8 cellular contexts compared by ENCODE assay signal in genomic region chr17:7440823-7441174, GRCh38. TPM values are rescaled to one million over a fixed set of nuclear protein-coding genes. Genes with fewer than 3 reads are reported as not detected.
A peak's percentile ranks its signal among the peaks of the same experiment; 100 is the strongest.
DNase-seq lines count a peak whose midpoint lies in the region; ATAC-seq, FAIRE-seq and TF ChIP-seq lines count a peak whose summit lies in the region.

No MANE protein-coding gene starts in this region.

- TF ChIP-seq RAD21 in A549 (conservative IDR thresholded peaks at IDR 0.05 in 1 of 2, IDR thresholded peaks at IDR 0.05 in 1 of 2) = no peak

- FAIRE-seq in A549 (lab: Jason Lieb, UNC) = no peak

- CTCF ChIA-PET in A549 (lab: Yijun Ruan, JAX) = interaction anchor here (0.7 to 17.0 kb wide), 13 partner anchors 9 to 196 kb away, joined by 3 to 342 read pairs (median 5); partner anchors contain the start of genes CHRNB1, KCTD11, SLC35G6 and TMEM256

- no peaks in the 10 kb centered on the region for H3K9me3 ChIP-seq in A549

- no peak for TF ChIP-seq CTCF in A549 (IDR thresholded peaks at IDR 0.05)
- no peak for TF ChIP-seq CTCF in GM20000 (IDR thresholded peaks at IDR 0.05; ENCODE audit: extremely low read depth, missing control alignments)

- H3K4me1 Mint-ChIP-seq in activated T-helper 17 cell treated with anti-CD3 and anti-CD28 coated beads, Interleukin-2, amount 50 U/mL, for 72 hours = peaks cover 23% of the 10 kb centered on the region

- DNase-seq in A549 (ENCODE audit: low read depth in 1 of 2, low spot score in 1 of 2) = no peak
- DNase-seq in GM20000 (ENCODE audit: low spot score) = peak; percentile 80
- DNase-seq in iris pigment epithelial cell (ENCODE audit: low read depth) = peak; percentile 71
- no peak for DNase-seq in NCI-H1694 (lab: John Stamatoyannopoulos, UW)
- no peak for DNase-seq in KBM-7

- peaks cover 47% of the 10 kb centered on the region for H3K36me3 Mint-ChIP-seq in activated T-helper 17 cell treated with anti-CD3 and anti-CD28 coated beads, Interleukin-2, amount 50 U/mL, for 72 hours (ENCODE audit: low read depth)

- no peak for ATAC-seq in A549
- peak; percentile 19 for ATAC-seq in activated T-helper 17 cell treated with anti-CD3 and anti-CD28 coated beads, Interleukin-2, amount 50 U/mL, for 72 hours (replicated peaks)
- ATAC-seq in GM21360 (IDR thresholded peaks at IDR 0.05; ENCODE audit: unreplicated experiment) = no peak
- no peak for ATAC-seq in HG03039 (IDR thresholded peaks at IDR 0.05; ENCODE audit: unreplicated experiment)

- H3K4me1 ChIP-seq in A549 = peaks cover 45% of the 10 kb centered on the region

- no peak overlapping the region for H3K4me3 ChIP-seq in A549

- peak overlapping the region in 1 of 2 experiments; percentile 85; a peak in 3 of 6 replicates for H3K27ac ChIP-seq in A549

- H3K9me3 Mint-ChIP-seq in activated T-helper 17 cell treated with anti-CD3 and anti-CD28 coated beads, Interleukin-2, amount 50 U/mL, for 72 hours = no peaks in the 10 kb centered on the region

- no peak for TF ChIP-seq EP300 in A549 (IDR thresholded peaks at IDR 0.05)

- H3K27ac Mint-ChIP-seq in activated T-helper 17 cell treated with anti-CD3 and anti-CD28 coated beads, Interleukin-2, amount 50 U/mL, for 72 hours = peak overlapping the region; percentile 84

- peaks cover 44% of the 10 kb centered on the region for H3K27me3 Mint-ChIP-seq in activated T-helper 17 cell treated with anti-CD3 and anti-CD28 coated beads, Interleukin-2, amount 50 U/mL, for 72 hours

- WGBS in A549 (ENCODE audit: missing lambda C conversion rate) = 77% methylated on average over 10 of the region's 12 CpGs

- POLR2A ChIA-PET in A549 (lab: Yijun Ruan, JAX) = interaction anchor here (1.0 to 1.4 kb wide), 3 partner anchors 8 to 45 kb away, joined by 3 to 6 read pairs (median 3); partner anchors contain the start of gene TMEM256

- TF ChIP-seq POLR2A in A549 (IDR thresholded peaks at IDR 0.05; ENCODE audit: low read length) = no peak; the same call in 1 of the 2 replicates

- in situ Hi-C loops in KBM-7 (cut with MboI; ENCODE audit: low pct_unique_long_range_greater_than_20kb, low sequenced_read_pairs) = no loop called here

- peak overlapping the region; percentile 95 for H3K4me3 Mint-ChIP-seq in activated T-helper 17 cell treated with anti-CD3 and anti-CD28 coated beads, Interleukin-2, amount 50 U/mL, for 72 hours

- H3K4me2 ChIP-seq in A549 = peak overlapping the region; percentile 98; the same call in 2 of the 3 replicates

TF ChIP-seq in A549, 52 proteins besides CTCF, POLR2A, EP300 and RAD21:
- TF ChIP-seq MAZ (IDR thresholded peaks at IDR 0.05; ENCODE audit: borderline replicate concordance, low read depth, low read length) (no peak), MAFK (IDR thresholded peaks at IDR 0.05; ENCODE audit: partially characterized antibody) (peak; percentile 95)

RNA-seq across cellular contexts. Expression of gene FGF11, which starts 1.5 kb away (rescaled TPM):
- polyA plus RNA-seq in A549 (2011; rRNA removed) (1.4 and 1.9 TPM in 2 replicates), A549 (2017; fragmentation: RNase III; extraction: RNeasy Plus Mini Kit Qiagen cat#74134 plus additional on column Dnase treatment) (1.1 to 1.8 TPM (median 1.5 TPM) in 3 replicates)
- polyA plus RNA-seq in A549 (2012; cell fraction: cytosol; rRNA removed) = 0.71 and 0.74 TPM in 2 replicates
- polyA plus RNA-seq in A549 (2012; cell fraction: nucleus; rRNA removed) = 3.3 and 4.8 TPM in 2 replicates
- polyA minus RNA-seq in A549 (2011; rRNA and poly(A)+ RNA removed) = 1.0 and 1.3 TPM in 2 replicates
- total RNA-seq in activated T-helper 17 cell treated with anti-CD3 and anti-CD28 coated beads, Interleukin-2, amount 50 U/mL, for 72 hours = 10 to 100 TPM in 1 of 2 donors, 1 to 10 TPM in 1; 4.4 to 16.9 TPM

RNA-seq across cellular contexts. Expression of gene CHRNB1, which starts 4.1 kb away (rescaled TPM):
- polyA plus RNA-seq in A549 (2011; rRNA removed) = 6.5 and 6.9 TPM in 2 replicates
- polyA plus RNA-seq in A549 (2012; cell fraction: cytosol; rRNA removed) = 10.5 and 10.6 TPM in 2 replicates
- polyA plus RNA-seq in A549 (2012; cell fraction: nucleus; rRNA removed) = 3.0 and 4.2 TPM in 2 replicates
- 6.2 to 8.4 TPM (median 8.0 TPM) in 3 replicates for polyA plus RNA-seq in A549 (2017; fragmentation: RNase III; extraction: RNeasy Plus Mini Kit Qiagen cat#74134 plus additional on column Dnase treatment)
- polyA minus RNA-seq in A549 (2011; rRNA and poly(A)+ RNA removed) = 4.1 and 5.9 TPM in 2 replicates
- total RNA-seq in activated T-helper 17 cell treated with anti-CD3 and anti-CD28 coated beads, Interleukin-2, amount 50 U/mL, for 72 hours = 10 to 100 TPM; 10.9 to 13.0 TPM

RNA-seq across cellular contexts. Expression of gene TMEM102, which starts 5.6 kb away (rescaled TPM):
- polyA plus RNA-seq in A549 (2011; rRNA removed) (4.4 and 4.9 TPM in 2 replicates), A549 (2017; fragmentation: RNase III; extraction: RNeasy Plus Mini Kit Qiagen cat#74134 plus additional on column Dnase treatment) (6.5 to 8.9 TPM (median 8.1 TPM) in 3 replicates)
- polyA plus RNA-seq in A549 (2012; cell fraction: cytosol; rRNA removed) = 4.4 and 5.5 TPM in 2 replicates
- polyA plus RNA-seq in A549 (2012; cell fraction: nucleus; rRNA removed) = 13.7 and 17.9 TPM in 2 replicates
- 5.5 and 6.2 TPM in 2 replicates for polyA minus RNA-seq in A549 (2011; rRNA and poly(A)+ RNA removed)
- 10 to 100 TPM; 17.7 to 18.0 TPM for total RNA-seq in activated T-helper 17 cell treated with anti-CD3 and anti-CD28 coated beads, Interleukin-2, amount 50 U/mL, for 72 hours

RNA-seq across cellular contexts. Expression of gene SPEM3, which starts 12.1 kb away (rescaled TPM):
- polyA plus RNA-seq in A549 (2011; rRNA removed) = not detected in 2 replicates
- not detected in 2 replicates for polyA plus RNA-seq in A549 (2012; cell fraction: cytosol; rRNA removed)
- polyA plus RNA-seq in A549 (2012; cell fraction: nucleus; rRNA removed) = not detected in 2 replicates
- not detected in 3 replicates for polyA plus RNA-seq in A549 (2017; fragmentation: RNase III; extraction: RNeasy Plus Mini Kit Qiagen cat#74134 plus additional on column Dnase treatment)
- polyA minus RNA-seq in A549 (2011; rRNA and poly(A)+ RNA removed) = not detected in 2 replicates
- total RNA-seq in activated T-helper 17 cell treated with anti-CD3 and anti-CD28 coated beads, Interleukin-2, amount 50 U/mL, for 72 hours = not detected

RNA-seq across cellular contexts. Expression of gene SPEM2, which starts 15.4 kb away (rescaled TPM):
- not detected in 2 replicates for polyA plus RNA-seq in A549 (2011; rRNA removed)
- 0.03 TPM in 1 of 2 replicates, not detected in the other for polyA plus RNA-seq in A549 (2012; cell fraction: cytosol; rRNA removed)
- 0.10 and 0.12 TPM in 2 replicates for polyA plus RNA-seq in A549 (2012; cell fraction: nucleus; rRNA removed)
- not detected in 3 replicates for polyA plus RNA-seq in A549 (2017; fragmentation: RNase III; extraction: RNeasy Plus Mini Kit Qiagen cat#74134 plus additional on column Dnase treatment)
- not detected in 2 replicates for polyA minus RNA-seq in A549 (2011; rRNA and poly(A)+ RNA removed)
- total RNA-seq in activated T-helper 17 cell treated with anti-CD3 and anti-CD28 coated beads, Interleukin-2, amount 50 U/mL, for 72 hours = not detected

Comparison
In these comparisons a context has a peak if more than half of its experiments do, and no peak if none do; other contexts are left out.
1. DNase-seq: peak in GM20000 (single experiment) and iris pigment epithelial cell (single experiment); none in A549 (0 of 2), NCI-H1694 (single experiment) and KBM-7 (single experiment).